Comparison of ENCODE assay signal across 2 cellular contexts in the genomic region with DNA sequence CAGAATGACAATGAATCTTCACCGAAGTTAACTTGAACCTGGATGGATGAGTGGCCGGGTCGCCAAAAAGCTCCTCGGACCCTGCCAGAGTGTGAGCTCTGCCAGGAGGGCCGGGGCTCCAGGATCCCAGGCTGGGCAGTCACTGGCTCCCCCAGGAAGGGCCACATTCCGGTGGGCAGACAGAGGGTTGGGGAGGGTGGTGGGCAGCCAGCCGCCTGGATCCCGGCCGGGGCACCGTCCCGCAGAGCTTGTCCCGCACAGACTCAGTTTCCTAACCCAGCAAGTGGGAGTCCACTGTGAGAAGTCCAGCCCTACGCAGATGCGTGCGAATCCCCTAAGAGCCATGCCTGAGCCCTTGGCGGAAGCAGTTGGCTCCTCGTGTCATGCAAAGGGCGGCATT.
TF ChIP-seq lines count a peak whose summit lies in the region.

No MANE protein-coding gene starts in this region.

TF ChIP-seq in IMR-90, 13 proteins besides CTCF, POLR2A, EP300 and RAD21:
- TF ChIP-seq, protein P1, sequence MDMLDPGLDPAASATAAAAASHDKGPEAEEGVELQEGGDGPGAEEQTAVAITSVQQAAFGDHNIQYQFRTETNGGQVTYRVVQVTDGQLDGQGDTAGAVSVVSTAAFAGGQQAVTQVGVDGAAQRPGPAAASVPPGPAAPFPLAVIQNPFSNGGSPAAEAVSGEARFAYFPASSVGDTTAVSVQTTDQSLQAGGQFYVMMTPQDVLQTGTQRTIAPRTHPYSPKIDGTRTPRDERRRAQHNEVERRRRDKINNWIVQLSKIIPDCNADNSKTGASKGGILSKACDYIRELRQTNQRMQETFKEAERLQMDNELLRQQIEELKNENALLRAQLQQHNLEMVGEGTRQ (IDR thresholded peaks at IDR 0.05; ENCODE audit: low read depth, low read length): no peak
- no peak for TF ChIP-seq NFE2L2 (IDR thresholded peaks at IDR 0.05; ENCODE audit: low read depth, low read length)
- TF ChIP-seq RCOR1 (IDR thresholded peaks at IDR 0.05; ENCODE audit: insufficient replicate concordance, low read length): no peak
- TF ChIP-seq, protein P2, sequence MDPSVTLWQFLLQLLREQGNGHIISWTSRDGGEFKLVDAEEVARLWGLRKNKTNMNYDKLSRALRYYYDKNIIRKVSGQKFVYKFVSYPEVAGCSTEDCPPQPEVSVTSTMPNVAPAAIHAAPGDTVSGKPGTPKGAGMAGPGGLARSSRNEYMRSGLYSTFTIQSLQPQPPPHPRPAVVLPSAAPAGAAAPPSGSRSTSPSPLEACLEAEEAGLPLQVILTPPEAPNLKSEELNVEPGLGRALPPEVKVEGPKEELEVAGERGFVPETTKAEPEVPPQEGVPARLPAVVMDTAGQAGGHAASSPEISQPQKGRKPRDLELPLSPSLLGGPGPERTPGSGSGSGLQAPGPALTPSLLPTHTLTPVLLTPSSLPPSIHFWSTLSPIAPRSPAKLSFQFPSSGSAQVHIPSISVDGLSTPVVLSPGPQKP (IDR thresholded peaks at IDR 0.05; ENCODE audit: borderline replicate concordance, low read depth, low read length): no peak
- TF ChIP-seq MAFK (IDR thresholded peaks at IDR 0.05; ENCODE audit: low read depth, low read length): no peak
- TF ChIP-seq MXI1 (IDR thresholded peaks at IDR 0.05; ENCODE audit: borderline replicate concordance, low read depth, low read length): no peak
- TF ChIP-seq SMC3 (IDR thresholded peaks at IDR 0.05; ENCODE audit: low read depth, low read length): no peak
- no peak for TF ChIP-seq MAZ (IDR thresholded peaks at IDR 0.05; ENCODE audit: borderline replicate concordance, low read depth, low read length)
- TF ChIP-seq RFX5 (IDR thresholded peaks at IDR 0.05; ENCODE audit: low read depth, low read length): no peak
- TF ChIP-seq CEBPB (IDR thresholded peaks at IDR 0.05; ENCODE audit: low read depth, low read length): no peak
- TF ChIP-seq FOS (IDR thresholded peaks at IDR 0.05; ENCODE audit: low read depth, low read length): no peak
- no peak for TF ChIP-seq CHD1 (IDR thresholded peaks at IDR 0.05; ENCODE audit: low read depth, low read length)
- no peak for TF ChIP-seq BHLHE40 (IDR thresholded peaks at IDR 0.05; ENCODE audit: low read depth, low read length)
TF ChIP-seq in IMR-90: peak in this region for 0.

TF ChIP-seq in H1, 55 proteins besides CTCF, POLR2A, EP300 and RAD21:
- TF ChIP-seq, protein P3, sequence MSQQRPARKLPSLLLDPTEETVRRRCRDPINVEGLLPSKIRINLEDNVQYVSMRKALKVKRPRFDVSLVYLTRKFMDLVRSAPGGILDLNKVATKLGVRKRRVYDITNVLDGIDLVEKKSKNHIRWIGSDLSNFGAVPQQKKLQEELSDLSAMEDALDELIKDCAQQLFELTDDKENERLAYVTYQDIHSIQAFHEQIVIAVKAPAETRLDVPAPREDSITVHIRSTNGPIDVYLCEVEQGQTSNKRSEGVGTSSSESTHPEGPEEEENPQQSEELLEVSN (IDR thresholded peaks at IDR 0.05): peak; percentile 54; the same call in 1 of the 2 replicates
- TF ChIP-seq RBBP5 (IDR thresholded peaks at IDR 0.05; ENCODE audit: borderline replicate concordance, low read depth, low read length) (no peak), SUZ12 (IDR thresholded peaks at IDR 0.05; ENCODE audit: low read length) (no peak), EGR1 (IDR thresholded peaks at IDR 0.05; ENCODE audit: borderline replicate concordance, low read depth, low read length) (no peak), CBX8 (IDR thresholded peaks at IDR 0.05; ENCODE audit: borderline replicate concordance, low read depth, low read length) (no peak)
